1 cellular context compared by ENCODE assay signal in the genomic region with DNA sequence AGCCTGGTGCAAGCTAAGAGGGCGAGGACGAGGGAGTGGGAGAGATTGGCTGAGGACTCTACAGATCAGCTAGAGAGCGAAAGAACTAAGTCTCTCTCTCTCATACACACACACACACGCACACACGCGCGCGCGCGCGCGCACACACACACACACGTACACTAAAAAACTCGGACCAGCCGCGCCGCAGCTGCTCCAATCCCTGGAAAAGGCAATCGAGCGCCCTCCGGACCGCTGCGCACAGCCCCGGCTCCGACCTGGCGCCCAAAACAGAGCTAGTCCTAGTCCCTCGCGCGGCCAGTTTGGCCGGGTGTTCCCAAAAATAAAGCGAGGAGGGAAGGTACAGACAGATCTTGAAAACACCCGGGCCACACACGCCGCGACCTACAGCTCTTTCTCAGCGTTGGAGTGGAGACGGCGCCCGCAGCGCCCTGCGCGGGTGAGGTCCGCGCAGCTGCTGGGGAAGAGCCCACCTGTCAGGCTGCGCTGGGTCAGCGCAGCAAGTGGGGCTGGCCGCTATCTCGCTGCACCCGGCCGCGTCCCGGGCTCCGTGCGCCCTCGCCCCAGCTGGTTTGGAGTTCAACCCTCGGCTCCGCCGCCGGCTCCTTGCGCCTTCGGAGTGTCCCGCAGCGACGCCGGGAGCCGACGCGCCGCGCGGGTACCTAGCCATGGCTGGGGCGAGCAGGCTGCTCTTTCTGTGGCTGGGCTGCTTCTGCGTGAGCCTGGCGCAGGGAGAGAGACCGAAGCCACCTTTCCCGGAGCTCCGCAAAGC.
TF ChIP-seq lines count a peak whose summit lies in the region.

A gene with protein sequence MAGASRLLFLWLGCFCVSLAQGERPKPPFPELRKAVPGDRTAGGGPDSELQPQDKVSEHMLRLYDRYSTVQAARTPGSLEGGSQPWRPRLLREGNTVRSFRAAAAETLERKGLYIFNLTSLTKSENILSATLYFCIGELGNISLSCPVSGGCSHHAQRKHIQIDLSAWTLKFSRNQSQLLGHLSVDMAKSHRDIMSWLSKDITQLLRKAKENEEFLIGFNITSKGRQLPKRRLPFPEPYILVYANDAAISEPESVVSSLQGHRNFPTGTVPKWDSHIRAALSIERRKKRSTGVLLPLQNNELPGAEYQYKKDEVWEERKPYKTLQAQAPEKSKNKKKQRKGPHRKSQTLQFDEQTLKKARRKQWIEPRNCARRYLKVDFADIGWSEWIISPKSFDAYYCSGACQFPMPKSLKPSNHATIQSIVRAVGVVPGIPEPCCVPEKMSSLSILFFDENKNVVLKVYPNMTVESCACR (plus strand): TSS at position 92 of the 772 bp plus-strand sequence. CDS start 577 bp downstream, at position 669.

TF ChIP-seq in IMR-90, 13 proteins besides CTCF, POLR2A, EP300 and RAD21 (continued from another document):
- TF ChIP-seq NFE2L2 (IDR thresholded peaks at IDR 0.05; ENCODE audit: low read depth, low read length) (no peak), MAZ (IDR thresholded peaks at IDR 0.05; ENCODE audit: borderline replicate concordance, low read depth, low read length) (no peak), RFX5 (IDR thresholded peaks at IDR 0.05; ENCODE audit: low read depth, low read length) (no peak), MAFK (IDR thresholded peaks at IDR 0.05; ENCODE audit: low read depth, low read length) (no peak), RCOR1 (IDR thresholded peaks at IDR 0.05; ENCODE audit: insufficient replicate concordance, low read length) (no peak)
- TF ChIP-seq, protein P1, sequence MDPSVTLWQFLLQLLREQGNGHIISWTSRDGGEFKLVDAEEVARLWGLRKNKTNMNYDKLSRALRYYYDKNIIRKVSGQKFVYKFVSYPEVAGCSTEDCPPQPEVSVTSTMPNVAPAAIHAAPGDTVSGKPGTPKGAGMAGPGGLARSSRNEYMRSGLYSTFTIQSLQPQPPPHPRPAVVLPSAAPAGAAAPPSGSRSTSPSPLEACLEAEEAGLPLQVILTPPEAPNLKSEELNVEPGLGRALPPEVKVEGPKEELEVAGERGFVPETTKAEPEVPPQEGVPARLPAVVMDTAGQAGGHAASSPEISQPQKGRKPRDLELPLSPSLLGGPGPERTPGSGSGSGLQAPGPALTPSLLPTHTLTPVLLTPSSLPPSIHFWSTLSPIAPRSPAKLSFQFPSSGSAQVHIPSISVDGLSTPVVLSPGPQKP (IDR thresholded peaks at IDR 0.05; ENCODE audit: borderline replicate concordance, low read depth, low read length) = no peak
